13 cellular contexts compared by ENCODE assay signal in the genomic region with DNA sequence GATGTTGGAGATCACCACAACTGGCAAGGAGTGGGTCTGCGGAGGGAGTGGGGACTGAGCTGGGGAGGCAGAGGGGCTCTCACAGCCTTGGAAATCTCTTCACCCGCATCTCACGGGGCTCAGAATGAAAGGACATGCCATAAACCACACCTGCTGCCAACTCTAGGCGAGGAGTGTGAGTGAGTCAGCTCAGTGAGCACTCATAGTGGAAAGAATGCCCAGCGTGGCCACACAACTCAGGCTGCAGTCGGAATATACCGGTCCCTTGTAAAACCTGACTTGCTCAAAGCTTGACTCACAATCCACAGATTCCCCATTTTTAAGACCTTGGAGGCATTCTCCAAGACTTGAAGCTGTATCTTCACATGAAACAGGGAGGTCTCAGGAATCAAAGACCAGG. TPM values are rescaled to one million over a fixed set of nuclear protein-coding genes. Genes with fewer than 3 reads are reported as not detected.
A peak's percentile ranks its signal among the peaks of the same experiment; 100 is the strongest.
DNase-seq lines count a peak whose midpoint lies in the region; ATAC-seq, FAIRE-seq and TF ChIP-seq lines count a peak whose summit lies in the region.
"Had no signal": no experiment of that assay in that cellular context is flagged by ENCODE, and none has a peak within 500 bp of the region (broad histone marks: within the 10 kb centered on the region; RNA-seq: fewer than 3 reads in every experiment).

No MANE protein-coding gene starts in this region.

- no peaks in the 10 kb centered on the region for H3K27me3 Mint-ChIP-seq in activated naive CD4-positive, alpha-beta T cell treated with anti-CD3 and anti-CD28 coated beads, Interleukin-2, amount 10 ng/mL, durations not matched to agents 7 days and 5 days

- FAIRE-seq in kidney (lab: Jason Lieb, UNC) (no peak), urothelium cell line (lab: Jason Lieb, UNC) (peak; percentile 77)
- FAIRE-seq: TTC549 had no signal

- peak overlapping the region; percentile 13 to 48 for H3K27ac ChIP-seq in ascending aorta
- peak overlapping the region; percentile 18 to 54 for H3K27ac ChIP-seq in kidney (ENCODE audit: low read depth in 2 of 2, low read length in 2 of 2)
- H3K27ac ChIP-seq: BLaER1, cardiac muscle cell had no signal

- TF ChIP-seq CTCF in ascending aorta (IDR thresholded peaks at IDR 0.05) (no peak), kidney (IDR thresholded peaks at IDR 0.05; ENCODE audit: borderline replicate concordance, extremely low read depth, insufficient read depth) (no peak)

- H3K36me3 Mint-ChIP-seq in activated naive CD4-positive, alpha-beta T cell treated with anti-CD3 and anti-CD28 coated beads, Interleukin-2, amount 50 U/mL, for 72 hours = peaks cover 13 to 71% of the 10 kb centered on the region in 2 donors
- peaks cover 58% of the 10 kb centered on the region for H3K36me3 Mint-ChIP-seq in activated naive CD4-positive, alpha-beta T cell treated with anti-CD3 and anti-CD28 coated beads, Interleukin-2, amount 10 ng/mL, durations not matched to agents 7 days and 5 days

- peak in 1 of 2 donors; percentile 59 for ATAC-seq in activated naive CD4-positive, alpha-beta T cell treated with anti-CD3 and anti-CD28 coated beads, Interleukin-2, amount 50 U/mL, for 72 hours
- ATAC-seq in GM18867 (IDR thresholded peaks at IDR 0.05; ENCODE audit: unreplicated experiment) (no peak), HG02798 (IDR thresholded peaks at IDR 0.05; ENCODE audit: poor library complexity, unreplicated experiment) (no peak)
- ATAC-seq: left lobe of liver had no signal

- H3K27me3 ChIP-seq in ascending aorta = no peaks in the 10 kb centered on the region
- H3K27me3 ChIP-seq: BLaER1, cardiac muscle cell had no signal

- CTCF ChIA-PET in activated naive CD4-positive, alpha-beta T cell treated with anti-CD3 and anti-CD28 coated beads, Interleukin-2, amount 10 ng/mL, durations not matched to agents 7 days and 5 days (lab: Charles Lee) = interaction anchor here (0.6 to 8.1 kb wide), 3 partner anchors 45 to 203 kb away, joined by 3 to 237 read pairs (median 3); no protein-coding TSS in a partner anchor

- H3K36me3 ChIP-seq in ascending aorta (peaks cover 49 to 85% of the 10 kb centered on the region in 2 donors), kidney (ENCODE audit: control insufficient read depth in 1 of 2, insufficient read depth in 2 of 2, low read length in 2 of 2) (peaks cover 28 to 42% of the 10 kb centered on the region in 2 donors)

- H3K27ac Mint-ChIP-seq in activated naive CD4-positive, alpha-beta T cell treated with anti-CD3 and anti-CD28 coated beads, Interleukin-2, amount 50 U/mL, for 72 hours = peak overlapping the region; percentile 25 to 67
- no peak overlapping the region for H3K27ac Mint-ChIP-seq in activated naive CD4-positive, alpha-beta T cell treated with anti-CD3 and anti-CD28 coated beads, Interleukin-2, amount 10 ng/mL, durations not matched to agents 7 days and 5 days

- H3K9ac ChIP-seq in kidney (ENCODE audit: low read length in 2 of 2) = peak overlapping the region in 1 of 2 donors; percentile 36
- H3K9ac ChIP-seq: BLaER1 had no signal

- H3K4me3 Mint-ChIP-seq in activated naive CD4-positive, alpha-beta T cell treated with anti-CD3 and anti-CD28 coated beads, Interleukin-2, amount 10 ng/mL, durations not matched to agents 7 days and 5 days = no peak overlapping the region

- no peak for DNase-seq in activated naive CD4-positive, alpha-beta T cell treated with anti-CD3 and anti-CD28 coated beads, Interleukin-2, amount 50 U/mL, for 72 hours (ENCODE audit: low spot score in 2 of 2)
- DNase-seq in activated naive CD4-positive, alpha-beta T cell treated with anti-CD3 and anti-CD28 coated beads, Interleukin-2, amount 10 ng/mL, durations not matched to agents 7 days and 5 days = no peak
- DNase-seq in ascending aorta (ENCODE audit: low spot score in 2 of 2) = peak; percentile 33 to 90
- no peak for DNase-seq in kidney
- peak; percentile 92 for DNase-seq in urothelium cell line (ENCODE audit: low spot score)
- DNase-seq in COLO829 (ENCODE audit: low spot score) = no peak
- DNase-seq: NCI-H2081 treated with DMSO at 0.1 percent for 48 hours had no signal

- H3K9me3 Mint-ChIP-seq in activated naive CD4-positive, alpha-beta T cell treated with anti-CD3 and anti-CD28 coated beads, Interleukin-2, amount 50 U/mL, for 72 hours = no peaks in the 10 kb centered on the region
- H3K9me3 Mint-ChIP-seq in activated naive CD4-positive, alpha-beta T cell treated with anti-CD3 and anti-CD28 coated beads, Interleukin-2, amount 10 ng/mL, durations not matched to agents 7 days and 5 days = no peaks in the 10 kb centered on the region

- peaks cover 0 to 18% of the 10 kb centered on the region in 2 donors for H3K4me1 ChIP-seq in ascending aorta
- H3K4me1 ChIP-seq in kidney (ENCODE audit: control insufficient read depth in 1 of 2, insufficient read depth in 1 of 2, low read depth in 1 of 2, low read length in 2 of 2) = peaks cover 7 to 14% of the 10 kb centered on the region in 2 donors

- no peaks in the 10 kb centered on the region for H3K9me3 ChIP-seq in ascending aorta
- H3K9me3 ChIP-seq in kidney (ENCODE audit: control insufficient read depth in 1 of 2, low read length in 2 of 2) = no peaks in the 10 kb centered on the region
- H3K9me3 ChIP-seq: BLaER1 had no signal

- H3K4me3 ChIP-seq in ascending aorta = no peak overlapping the region
- H3K4me3 ChIP-seq in kidney (ENCODE audit: low read length in 2 of 2) = no peak overlapping the region
- H3K4me3 ChIP-seq: BLaER1, cardiac muscle cell had no signal

- intact Hi-C loops in ascending aorta (cut with DNase I) = loop anchor here (1.0 to 5.0 kb wide), 2 partner anchors 37 to 81 kb away; no protein-coding TSS in a partner anchor
- intact Hi-C loops in kidney (cut with DNase I) = no loop called here

- peaks cover 33% of the 10 kb centered on the region for H3K4me1 Mint-ChIP-seq in activated naive CD4-positive, alpha-beta T cell treated with anti-CD3 and anti-CD28 coated beads, Interleukin-2, amount 10 ng/mL, durations not matched to agents 7 days and 5 days

RNA-seq across cellular contexts. Expression of a gene that starts 36.7 kb away (rescaled TPM):
- total RNA-seq in activated naive CD4-positive, alpha-beta T cell treated with anti-CD3 and anti-CD28 coated beads, Interleukin-2, amount 50 U/mL, for 72 hours = 100 to 1,000 TPM; 171 to 177 TPM
- total RNA-seq in ascending aorta (105 TPM), kidney (47.9 TPM)
- 11.5 TPM for polyA plus RNA-seq in kidney (ENCODE audit: insufficient read depth, low read depth, low replicate concordance)

RNA-seq across cellular contexts. Expression of a gene that starts 48.8 kb away (rescaled TPM):
- total RNA-seq in activated naive CD4-positive, alpha-beta T cell treated with anti-CD3 and anti-CD28 coated beads, Interleukin-2, amount 50 U/mL, for 72 hours = 100 to 1,000 TPM; 117 to 207 TPM
- total RNA-seq in ascending aorta (80.6 TPM), kidney (68.0 TPM)
- polyA plus RNA-seq in kidney (ENCODE audit: insufficient read depth, low read depth, low replicate concordance) = 20.4 TPM

Comparison
In these comparisons a context has a peak if more than half of its experiments do, and no peak if none do; other contexts are left out.
1. DNase-seq: peak in ascending aorta (2 of 2) and urothelium cell line (single experiment); none in activated naive CD4-positive, alpha-beta T cell treated with anti-CD3 and anti-CD28 coated beads, Interleukin-2, amount 50 U/mL, for 72 hours (0 of 2), activated naive CD4-positive, alpha-beta T cell treated with anti-CD3 and anti-CD28 coated beads, Interleukin-2, amount 10 ng/mL, durations not matched to agents 7 days and 5 days (single experiment), kidney (single experiment) and COLO829 (single experiment).